ENCODE assay signal across 2 cellular contexts in genomic region chr3:71371282-71371681, GRCh38.
TF ChIP-seq lines count a peak whose summit lies in the region.

No MANE protein-coding gene starts in this region.

TF ChIP-seq in H1, 55 proteins besides CTCF, POLR2A, EP300 and RAD21:
- TF ChIP-seq FOSL1 (IDR thresholded peaks at IDR 0.05; ENCODE audit: insufficient read depth, low read depth, low read length) (no peak), POU5F1 (IDR thresholded peaks at IDR 0.05; ENCODE audit: low read depth, low read length) (no peak)

TF ChIP-seq in GM12891, 5 proteins besides CTCF, POLR2A, EP300 and RAD21:
- no peak for TF ChIP-seq PAX5 (IDR thresholded peaks at IDR 0.05; ENCODE audit: insufficient read depth, low read length, severe bottlenecking)
- no peak for TF ChIP-seq TAF1 (IDR thresholded peaks at IDR 0.05; ENCODE audit: low read depth, low read length)
- TF ChIP-seq SPI1 (IDR thresholded peaks at IDR 0.05; ENCODE audit: low read depth, low read length), result no peak
- no peak for TF ChIP-seq POU2F2 (IDR thresholded peaks at IDR 0.05; ENCODE audit: low read depth, low read length)
- TF ChIP-seq POLR2AphosphoS5 (IDR thresholded peaks at IDR 0.05; ENCODE audit: low read depth, low read length), result no peak
